In genomic region chr20:32362924-32363364, GRCh38 we compare ENCODE assay signal across 10 cellular contexts. TPM values are rescaled to one million over a fixed set of nuclear protein-coding genes. Genes with fewer than 3 reads are reported as not detected.
DNase-seq lines count a peak whose midpoint lies in the region; ATAC-seq and TF ChIP-seq lines count a peak whose summit lies in the region.
"Had no signal": no experiment of that assay in that cellular context is flagged by ENCODE, and none has a peak within 500 bp of the region (broad histone marks: within the 10 kb centered on the region; RNA-seq: fewer than 3 reads in every experiment).

No MANE protein-coding gene starts in this region.

- H3K27ac ChIP-seq in SU-DHL-6 (ENCODE audit: low read depth, low read length): peak overlapping the region; percentile 2; the same call in 1 of the 2 replicates
- peak overlapping the region in 3 of 4 donors; percentile 11 to 48 (median 42) for H3K27ac ChIP-seq in esophagus muscularis mucosa (replicated peaks in 1 of 4)
- peak overlapping the region; percentile 46 for H3K27ac ChIP-seq in smooth muscle cell (ENCODE audit: low read depth)

- H3K9me2 ChIP-seq in SU-DHL-6 (replicated peaks; ENCODE audit: insufficient read depth, low read length): no peaks in the 10 kb centered on the region

- H3K4me1 Mint-ChIP-seq in activated CD4-positive, alpha-beta T cell treated with anti-CD3 and anti-CD28 coated beads for 36 hours: peaks cover 76% of the 10 kb centered on the region

- POLR2A ChIA-PET in activated CD4-positive, alpha-beta T cell treated with anti-CD3 and anti-CD28 coated beads for 36 hours (lab: Charles Lee): interaction anchor here (0.6 to 0.7 kb wide), 2 partner anchors 165 to 210 kb away, joined by 6 to 8 read pairs; no protein-coding TSS in a partner anchor

- H3F3A ChIP-seq in SU-DHL-6 (ENCODE audit: insufficient read depth) (peaks cover 47% of the 10 kb centered on the region), smooth muscle cell (ENCODE audit: low read depth) (peaks cover 29% of the 10 kb centered on the region)

- peaks cover 4% of the 10 kb centered on the region; the same call in 1 of the 2 replicates for H4K20me1 ChIP-seq in SU-DHL-6 (ENCODE audit: low read depth, low read length)
- peaks cover 91% of the 10 kb centered on the region for H4K20me1 ChIP-seq in smooth muscle cell (ENCODE audit: low read depth)

- H3K27ac Mint-ChIP-seq in activated CD4-positive, alpha-beta T cell treated with anti-CD3 and anti-CD28 coated beads for 36 hours: peak overlapping the region; percentile 98

- peaks cover 94% of the 10 kb centered on the region for H3K79me2 ChIP-seq in SU-DHL-6 (ENCODE audit: insufficient read depth, low read length)
- H3K79me2 ChIP-seq in smooth muscle cell (ENCODE audit: low read depth): peaks cover 94% of the 10 kb centered on the region

- TF ChIP-seq CTCF in SU-DHL-6 (IDR thresholded peaks at IDR 0.05; ENCODE audit: insufficient read depth, low read length, poor library complexity, severe bottlenecking): no peak
- TF ChIP-seq CTCF in esophagus muscularis mucosa (IDR thresholded peaks at IDR 0.05): no peak
- no peak for TF ChIP-seq CTCF in smooth muscle cell (IDR thresholded peaks at IDR 0.05; ENCODE audit: borderline replicate concordance, insufficient read depth, poor library complexity, severe bottlenecking)

- WGBS in esophagus muscularis mucosa: 32% methylated on average over 2 of the region's 2 CpGs
- 45% methylated on average over 2 of the region's 2 CpGs for WGBS in smooth muscle cell (ENCODE audit: low lambda C conversion rate)

- no peaks in the 10 kb centered on the region for H3K27me3 Mint-ChIP-seq in activated CD4-positive, alpha-beta T cell treated with anti-CD3 and anti-CD28 coated beads for 36 hours

- H3K36me3 ChIP-seq in SU-DHL-6 (ENCODE audit: low read length) (peaks cover 4% of the 10 kb centered on the region; the same call in 1 of the 2 replicates), esophagus muscularis mucosa (no peaks in the 10 kb centered on the region), smooth muscle cell (ENCODE audit: low read depth) (no peaks in the 10 kb centered on the region)

- H3K4me3 ChIP-seq in SU-DHL-6 (ENCODE audit: insufficient read depth, low read length, poor library complexity, severe bottlenecking) (no peak overlapping the region), esophagus muscularis mucosa (no peak overlapping the region), smooth muscle cell (peak overlapping the region; percentile 4)

- no peak for TF ChIP-seq EP300 in esophagus muscularis mucosa (IDR thresholded peaks at IDR 0.05)

- H3K4me2 ChIP-seq in SU-DHL-6 (ENCODE audit: low read depth, low read length, poor library complexity, severe bottlenecking) (peak overlapping the region; percentile 36), smooth muscle cell (peak overlapping the region; percentile 61)

- DNase-seq in activated CD4-positive, alpha-beta T cell treated with anti-CD3 and anti-CD28 coated beads for 36 hours: no peak
- DNase-seq in activated CD4-positive, alpha-beta T cell treated with anti-CD3 and anti-CD28 coated beads, Interleukin-2, amount 50 U/mL, for 48 hours: no peak
- DNase-seq in esophagus muscularis mucosa (ENCODE audit: extremely low spot score) (no peak), smooth muscle cell (lab: John Stamatoyannopoulos, UW; ENCODE audit: unreplicated experiment) (no peak), mesenteric fat pad (ENCODE audit: low spot score) (no peak)
- DNase-seq in stimulated activated CD4-positive, alpha-beta T cell treated with anti-CD3 and anti-CD28 coated beads, Interleukin-4, amount 100 ng/mL, for 1 hour: no peak
- DNase-seq: NCI-H1092 treated with DMSO at 0.1 percent for 48 hours, NCI-H526 had no signal

- CTCF ChIA-PET in activated CD4-positive, alpha-beta T cell treated with anti-CD3 and anti-CD28 coated beads for 36 hours (lab: Charles Lee): interaction anchor here (0.6 to 0.7 kb wide), 2 partner anchors 8 to 177 kb away, joined by 3 read pairs; no protein-coding TSS in a partner anchor

- H3K4me1 ChIP-seq in esophagus muscularis mucosa (peaks cover 52 to 89% (median 81%) of the 10 kb centered on the region in 4 donors), smooth muscle cell (ENCODE audit: low read depth) (peaks cover 15% of the 10 kb centered on the region)

- H3K9ac ChIP-seq in SU-DHL-6 (ENCODE audit: low read length): no peak overlapping the region; the same call in 1 of the 2 replicates
- H3K9ac ChIP-seq in smooth muscle cell (ENCODE audit: low read depth): no peak overlapping the region

- H3K27me3 ChIP-seq in SU-DHL-6 (ENCODE audit: low read length): no peaks in the 10 kb centered on the region
- H3K27me3 ChIP-seq in esophagus muscularis mucosa: no peaks in the 10 kb centered on the region
- no peaks in the 10 kb centered on the region for H3K27me3 ChIP-seq in smooth muscle cell (ENCODE audit: low read depth)

- intact Hi-C loops in activated CD4-positive, alpha-beta T cell treated with anti-CD3 and anti-CD28 coated beads for 36 hours (cut with DNase I, micrococcal nuclease): no loop called here
- intact Hi-C loops in esophagus muscularis mucosa (cut with DNase I): no loop called here

- no peak for ATAC-seq in activated CD4-positive, alpha-beta T cell treated with anti-CD3 and anti-CD28 coated beads for 36 hours
- no peak for ATAC-seq in GM21381 (IDR thresholded peaks at IDR 0.05; ENCODE audit: unreplicated experiment)

- no peaks in the 10 kb centered on the region for H3K9me3 Mint-ChIP-seq in activated CD4-positive, alpha-beta T cell treated with anti-CD3 and anti-CD28 coated beads for 36 hours (ENCODE audit: low read depth)

- H2AFZ ChIP-seq in SU-DHL-6 (ENCODE audit: low read depth, low read length, severe bottlenecking) (no peak overlapping the region), smooth muscle cell (ENCODE audit: low read depth) (no peak overlapping the region)

- peak overlapping the region; percentile 99 for H3K4me3 Mint-ChIP-seq in activated CD4-positive, alpha-beta T cell treated with anti-CD3 and anti-CD28 coated beads for 36 hours

- H3K9me3 ChIP-seq in SU-DHL-6 (ENCODE audit: insufficient read depth, low read length) (no peaks in the 10 kb centered on the region), esophagus muscularis mucosa (no peaks in the 10 kb centered on the region), smooth muscle cell (replicated peaks; ENCODE audit: low read depth) (no peaks in the 10 kb centered on the region)

- peaks cover 45% of the 10 kb centered on the region for H3K36me3 Mint-ChIP-seq in activated CD4-positive, alpha-beta T cell treated with anti-CD3 and anti-CD28 coated beads for 36 hours (ENCODE audit: low read depth)

- no peak for TF ChIP-seq POLR2A in esophagus muscularis mucosa (IDR thresholded peaks at IDR 0.05; ENCODE audit: low read depth)

RNA-seq across cellular contexts. Expression of gene ASXL1, which starts 4.8 kb away (rescaled TPM):
- total RNA-seq in activated CD4-positive, alpha-beta T cell treated with anti-CD3 and anti-CD28 coated beads for 36 hours: 100 to 1,000 TPM; 129 to 141 TPM
- total RNA-seq in esophagus muscularis mucosa: 10 to 100 TPM; 56.5 to 66.7 (median 61.8) TPM
- 59.3 and 62.1 TPM in 2 replicates for total RNA-seq in smooth muscle cell
- 46.5 and 76.4 TPM in 2 replicates for polyA plus RNA-seq in smooth muscle cell
- total RNA-seq in mesenteric fat pad: 75.3 TPM
